In genomic region chr12:25384954-25385216, GRCh38 we compare ENCODE assay signal across 8 cellular contexts.
DNase-seq lines count a peak whose midpoint lies in the region; ATAC-seq lines count a peak whose summit lies in the region.

No MANE protein-coding gene starts in this region.

- no peak for ATAC-seq in activated CD4-positive, alpha-beta T cell treated with anti-CD3 and anti-CD28 coated beads for 36 hours
- no peak for ATAC-seq in HG02642 (IDR thresholded peaks at IDR 0.05; ENCODE audit: poor library complexity, unreplicated experiment)

- H3K27ac ChIP-seq in adipose tissue (ENCODE audit: low read depth, low read length) (peak overlapping the region; percentile 98), layer of hippocampus (ENCODE audit: low read depth, low read length) (peak overlapping the region; percentile 97), temporal lobe (ENCODE audit: low read depth, low read length) (peak overlapping the region; percentile 95)

- H3K4me3 Mint-ChIP-seq in activated CD4-positive, alpha-beta T cell treated with anti-CD3 and anti-CD28 coated beads for 36 hours, result peak overlapping the region; percentile 97

- H3K27ac Mint-ChIP-seq in activated CD4-positive, alpha-beta T cell treated with anti-CD3 and anti-CD28 coated beads for 36 hours, result peak overlapping the region; percentile 100

- peaks cover 7% of the 10 kb centered on the region for H3K36me3 Mint-ChIP-seq in activated CD4-positive, alpha-beta T cell treated with anti-CD3 and anti-CD28 coated beads for 36 hours (ENCODE audit: low read depth)

- H3K9me3 Mint-ChIP-seq in activated CD4-positive, alpha-beta T cell treated with anti-CD3 and anti-CD28 coated beads for 36 hours (ENCODE audit: low read depth), result no peaks in the 10 kb centered on the region

- CTCF ChIA-PET in activated CD4-positive, alpha-beta T cell treated with anti-CD3 and anti-CD28 coated beads for 36 hours (lab: Charles Lee), result interaction anchor here (1.4 to 1.8 kb wide), 2 partner anchors 65 to 190 kb away, joined by 3 to 7 read pairs; partner anchors contain the start of genes DNAI7 and ETFRF1

- H3K27me3 Mint-ChIP-seq in activated CD4-positive, alpha-beta T cell treated with anti-CD3 and anti-CD28 coated beads for 36 hours, result peaks cover 10% of the 10 kb centered on the region

- peaks cover 56% of the 10 kb centered on the region for H3K4me1 Mint-ChIP-seq in activated CD4-positive, alpha-beta T cell treated with anti-CD3 and anti-CD28 coated beads for 36 hours

- WGBS in adipose tissue, 3 donors, result 11 to 15% (median 15%) methylated on average over 9 of the region's 9 CpGs

- POLR2A ChIA-PET in activated CD4-positive, alpha-beta T cell treated with anti-CD3 and anti-CD28 coated beads for 36 hours (lab: Charles Lee), result interaction anchor here (1.1 to 1.2 kb wide), 2 partner anchors 11 to 20 kb away, joined by 3 to 5 read pairs; no protein-coding TSS in a partner anchor

- intact Hi-C loops in activated CD4-positive, alpha-beta T cell treated with anti-CD3 and anti-CD28 coated beads for 36 hours (cut with DNase I, micrococcal nuclease), result no loop called here

- H3K27me3 ChIP-seq in layer of hippocampus (ENCODE audit: control insufficient read depth, insufficient read depth, low read length), result no peaks in the 10 kb centered on the region

- DNase-seq in activated CD4-positive, alpha-beta T cell treated with anti-CD3 and anti-CD28 coated beads for 36 hours, result no peak
- no peak for DNase-seq in activated CD4-positive, alpha-beta T cell treated with anti-CD3 and anti-CD28 coated beads for 4 hours
- no peak for DNase-seq in activated CD4-positive, alpha-beta T cell treated with anti-CD3 and anti-CD28 coated beads, Interleukin-2, amount 50 U/mL, for 48 hours
- DNase-seq in NCI-H2196 (lab: John Stamatoyannopoulos, UW; ENCODE audit: unreplicated experiment), result no peak
